In the genomic region with DNA sequence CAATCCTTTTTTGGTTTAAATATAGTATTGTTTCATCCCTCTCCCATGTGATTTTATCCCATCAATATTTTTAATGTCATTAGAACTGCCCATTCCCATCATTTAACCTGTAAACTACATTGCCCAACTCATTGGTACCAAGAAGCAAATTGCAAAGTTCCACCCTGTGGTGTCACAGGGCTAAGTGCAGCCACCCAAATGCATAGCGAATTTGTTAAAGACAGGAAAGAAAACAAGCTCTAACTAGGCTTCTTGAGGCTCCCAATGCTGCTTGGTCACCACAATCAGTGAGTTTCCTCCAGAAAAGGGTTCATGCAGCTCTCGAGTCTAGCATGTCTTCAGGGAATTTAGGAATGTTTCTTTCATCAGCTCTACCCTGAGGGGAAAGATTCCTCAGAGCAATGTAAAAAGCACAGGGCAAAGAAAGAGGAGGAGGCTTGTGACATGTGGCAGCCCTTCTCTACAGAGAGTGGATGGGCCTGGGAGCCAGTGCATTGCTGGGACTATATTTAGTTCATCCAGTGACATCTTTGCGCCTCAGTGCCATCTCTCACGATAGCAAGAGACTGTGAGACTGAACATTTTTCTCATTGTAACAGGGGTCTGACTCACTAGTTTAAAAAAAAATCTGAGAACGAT, we compare ENCODE assay signal across 8 cellular contexts. TPM values are rescaled to one million over a fixed set of nuclear protein-coding genes. Genes with fewer than 3 reads are reported as not detected.
A peak's percentile ranks its signal among the peaks of the same experiment; 100 is the strongest.
DNase-seq lines count a peak whose midpoint lies in the region; ATAC-seq, FAIRE-seq and TF ChIP-seq lines count a peak whose summit lies in the region.

No MANE protein-coding gene starts in this region.

- no peak for TF ChIP-seq CTCF in D721Med (IDR thresholded peaks at IDR 0.05; ENCODE audit: insufficient read depth, missing control alignments)

- ATAC-seq in GM18867 (IDR thresholded peaks at IDR 0.05; ENCODE audit: unreplicated experiment) (peak; percentile 58), HG03135 (IDR thresholded peaks at IDR 0.05; ENCODE audit: unreplicated experiment) (peak; percentile 50), sciatic nerve (peak; percentile 75), HG02884 (IDR thresholded peaks at IDR 0.05; ENCODE audit: unreplicated experiment) (no peak)
- ATAC-seq in central memory CD8-positive, alpha-beta T cell (replicated peaks; ENCODE audit: extremely low read depth, poor library complexity, severe bottlenecking) = no peak

- intact Hi-C loops in sciatic nerve (cut with DNase I) = loop anchor here (10.0 kb wide), 1 partner anchor 58 kb away; the partner anchor contains the start of gene CAV1

- FAIRE-seq in D721Med (lab: Jason Lieb, UNC) = no peak

- H3K27me3 Mint-ChIP-seq in central memory CD8-positive, alpha-beta T cell = no peaks in the 10 kb centered on the region
- no peaks in the 10 kb centered on the region for H3K27me3 Mint-ChIP-seq in activated naive CD4-positive, alpha-beta T cell treated with anti-CD3 and anti-CD28 coated beads, Interleukin-2, amount 10 ng/mL, durations not matched to agents 7 days and 5 days

- peaks cover 12% of the 10 kb centered on the region for H3K4me1 Mint-ChIP-seq in central memory CD8-positive, alpha-beta T cell
- peaks cover 14% of the 10 kb centered on the region for H3K4me1 Mint-ChIP-seq in activated naive CD4-positive, alpha-beta T cell treated with anti-CD3 and anti-CD28 coated beads, Interleukin-2, amount 10 ng/mL, durations not matched to agents 7 days and 5 days

- peak overlapping the region; percentile 89 for H3K27ac Mint-ChIP-seq in central memory CD8-positive, alpha-beta T cell (ENCODE audit: low read depth)
- H3K27ac Mint-ChIP-seq in activated naive CD4-positive, alpha-beta T cell treated with anti-CD3 and anti-CD28 coated beads, Interleukin-2, amount 10 ng/mL, durations not matched to agents 7 days and 5 days = no peak overlapping the region

- H3K4me3 Mint-ChIP-seq in central memory CD8-positive, alpha-beta T cell = peak overlapping the region; percentile 58
- H3K4me3 Mint-ChIP-seq in activated naive CD4-positive, alpha-beta T cell treated with anti-CD3 and anti-CD28 coated beads, Interleukin-2, amount 10 ng/mL, durations not matched to agents 7 days and 5 days = no peak overlapping the region

- CTCF ChIA-PET in activated naive CD4-positive, alpha-beta T cell treated with anti-CD3 and anti-CD28 coated beads, Interleukin-2, amount 10 ng/mL, durations not matched to agents 7 days and 5 days (lab: Charles Lee) = interaction anchor here (0.7 to 2.6 kb wide), 5 partner anchors 9 to 445 kb away, joined by 3 to 8 read pairs (median 4); no protein-coding TSS in a partner anchor

- H3K36me3 Mint-ChIP-seq in central memory CD8-positive, alpha-beta T cell (ENCODE audit: insufficient read depth) = no peaks in the 10 kb centered on the region
- H3K36me3 Mint-ChIP-seq in activated naive CD4-positive, alpha-beta T cell treated with anti-CD3 and anti-CD28 coated beads, Interleukin-2, amount 10 ng/mL, durations not matched to agents 7 days and 5 days = no peaks in the 10 kb centered on the region

- no peak for DNase-seq in central memory CD8-positive, alpha-beta T cell (ENCODE audit: low spot score in 2 of 2)
- no peak for DNase-seq in sciatic nerve (ENCODE audit: low spot score)
- no peak for DNase-seq in NCI-H2029 (lab: John Stamatoyannopoulos, UW)
- no peak for DNase-seq in activated naive CD4-positive, alpha-beta T cell treated with anti-CD3 and anti-CD28 coated beads, Interleukin-2, amount 10 ng/mL, durations not matched to agents 7 days and 5 days
- DNase-seq in D721Med (ENCODE audit: insufficient read length, low spot score) = no peak

- no peaks in the 10 kb centered on the region for H3K9me3 Mint-ChIP-seq in central memory CD8-positive, alpha-beta T cell
- H3K9me3 Mint-ChIP-seq in activated naive CD4-positive, alpha-beta T cell treated with anti-CD3 and anti-CD28 coated beads, Interleukin-2, amount 10 ng/mL, durations not matched to agents 7 days and 5 days = no peaks in the 10 kb centered on the region

RNA-seq across cellular contexts. Expression of gene CAV1, which starts 58.1 kb away (rescaled TPM):
- 353 TPM for total RNA-seq in sciatic nerve

Comparison
In these comparisons a context has a peak if more than half of its experiments do, and no peak if none do; other contexts are left out.
1. ATAC-seq: peak in GM18867 (single experiment), HG03135 (single experiment) and sciatic nerve (single experiment); none in central memory CD8-positive, alpha-beta T cell (single experiment) and HG02884 (single experiment).